23 cellular contexts compared by ENCODE assay signal in genomic region chr12:63208956-63209355, GRCh38. TPM values are rescaled to one million over a fixed set of nuclear protein-coding genes. Genes with fewer than 3 reads are reported as not detected.
"Had no signal": no experiment of that assay in that cellular context is flagged by ENCODE, and none has a peak within 500 bp of the region (broad histone marks: within the 10 kb centered on the region; RNA-seq: fewer than 3 reads in every experiment).

No MANE protein-coding gene starts in this region.

- H3K4me3 ChIP-seq: dorsolateral prefrontal cortex, heart right ventricle, left ventricle myocardium inferior, lower lobe of right lung, neural progenitor cell, pancreas, right lobe of liver, stomach had no signal

- H3K9me3 ChIP-seq: heart right ventricle, left ventricle myocardium inferior, lower lobe of right lung, pancreas, right lobe of liver, stomach had no signal

- H3K27ac ChIP-seq: dorsolateral prefrontal cortex, heart right ventricle, left ventricle myocardium inferior, lower lobe of right lung, neural progenitor cell, pancreas, right lobe of liver, stomach had no signal

- DNase-seq: cortex of kidney; dorsolateral prefrontal cortex; effector CD8-positive, alpha-beta T cell; heart right ventricle; hypothalamus; islet precursor cell; left ventricle myocardium inferior; lower lobe of right lung; midbrain; occipital lobe; pancreas; right lobe of liver; stimulated activated CD4-positive, alpha-beta T cell treated with anti-CD3 and anti-CD28 coated beads, Interleukin-2, amount 100 ng/mL, for 24 hours; stimulated activated CD4-positive, alpha-beta T cell treated with anti-CD3 and anti-CD28 coated beads, Interleukin-4, amount 100 ng/mL, for 4 hours; stimulated activated naive CD4-positive, alpha-beta T cell; stomach; substantia nigra had no signal

- H3K4me1 ChIP-seq: lower lobe of right lung, neural progenitor cell had no signal

- H3K4me2 ChIP-seq: neural progenitor cell had no signal

- H3K27me3 ChIP-seq: dorsolateral prefrontal cortex, heart right ventricle, pancreas, right lobe of liver, stomach had no signal

- H3K9ac ChIP-seq: neural progenitor cell had no signal

- FAIRE-seq: frontal cortex, pancreas had no signal

- H3K36me3 ChIP-seq: heart right ventricle, left ventricle myocardium inferior, lower lobe of right lung, neural progenitor cell, pancreas, right lobe of liver, stomach had no signal

- H2AFZ ChIP-seq: neural progenitor cell had no signal

RNA-seq across cellular contexts. Expression of gene AVPR1A, which starts 58.0 kb away (rescaled TPM):
- total RNA-seq: fibroblast of lung; glomerular endothelial cell; natural killer cell treated with Interleukin-12 subunit alpha and Interleukin-12 subunit beta and Interleukin-15 and Interleukin-18, amount 100 ng/mL, for 72 hours; progenitor cell of endocrine pancreas had no signal
- polyA plus RNA-seq: fibroblast of lung had no signal
